22 cellular contexts compared by ENCODE assay signal in the genomic region with DNA sequence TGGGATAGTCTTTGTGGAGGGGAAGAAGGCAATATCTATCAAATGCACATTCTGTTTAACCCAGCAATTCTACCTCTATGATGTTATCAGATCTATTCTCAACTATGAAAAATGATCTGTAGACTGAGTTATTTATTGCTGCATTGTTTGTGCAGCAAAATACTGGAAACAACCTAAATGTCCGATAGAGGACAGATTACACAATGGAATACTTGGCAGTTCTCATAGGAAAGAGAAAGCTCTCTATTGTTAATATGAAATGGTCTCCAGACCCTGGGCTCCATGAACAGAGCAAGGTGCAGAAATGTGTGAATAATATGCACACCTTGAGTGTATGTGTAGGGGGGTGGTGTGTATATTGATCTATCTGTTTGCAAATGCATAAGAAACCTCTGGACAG.
"Had no signal": no experiment of that assay in that cellular context is flagged by ENCODE, and none has a peak within 500 bp of the region (broad histone marks: within the 10 kb centered on the region; RNA-seq: fewer than 3 reads in every experiment).

No MANE protein-coding gene starts in this region.

- H3K9me3 ChIP-seq: MG63, SJSA1 had no signal

- ATAC-seq: HepG2 had no signal

- H3K27ac ChIP-seq: SJSA1, SK-N-MC had no signal

- DNase-seq: Karpas-422, KG1, NCI-H1092, NCI-H1105 treated with DMSO at 0.1 percent for 48 hours, NCI-H1417 treated with DMSO at 0.1 percent for 48 hours, NCI-H146, NCI-H1694 treated with DMSO at 0.1 percent for 48 hours, NCI-H1930, NCI-H2081, NCI-H2171, NCI-H446, NCI-H510A, NCI-H524 treated with DMSO at 0.1 percent for 48 hours, NCI-H69, NCI-H774, Right ventricle myocardium superior, RPMI8226, SIG-M5 had no signal

- H3K36me3 ChIP-seq: MG63, SJSA1 had no signal

- H3K27me3 ChIP-seq: MG63, SJSA1 had no signal

- H3K4me1 ChIP-seq: SJSA1 had no signal

- H3K4me3 ChIP-seq: MG63, SJSA1, SK-N-MC had no signal
